17 cellular contexts compared by ENCODE assay signal in genomic region chr10:77231884-77232283, GRCh38.
"Had no signal": no experiment of that assay in that cellular context is flagged by ENCODE, and none has a peak within 500 bp of the region (broad histone marks: within the 10 kb centered on the region; RNA-seq: fewer than 3 reads in every experiment).

No MANE protein-coding gene starts in this region.

- H3K4me3 Mint-ChIP-seq: nephron progenitor cell had no signal

- H3K9me3 ChIP-seq: ascending aorta, breast epithelium, right atrium auricular region, tibial nerve, vagina had no signal

- H3K4me1 ChIP-seq: breast epithelium, right atrium auricular region, tibial nerve, vagina had no signal

- H3K36me3 ChIP-seq: ascending aorta, breast epithelium, right atrium auricular region, tibial nerve, vagina had no signal

- ATAC-seq: activated CD4-positive, CD25-positive, alpha-beta regulatory T cell treated with anti-CD3 and anti-CD28 coated beads, Interleukin-2, amount 50 U/mL, for 24 hours had no signal

- H3K27ac ChIP-seq: ascending aorta, breast epithelium, epithelial cell of prostate, right atrium auricular region, tibial nerve, vagina had no signal

- DNase-seq: activated naive CD4-positive, alpha-beta T cell treated with Interleukin-2 at 50 U/mL for 16 hours; activated T-cell treated with anti-CD3 and anti-CD28 coated beads for 4 hours; head of caudate nucleus; mesendoderm; nephron progenitor cell; occipital lobe; stimulated activated CD4-positive, alpha-beta T cell treated with anti-CD3 and anti-CD28 coated beads, Interleukin-4, amount 100 ng/mL, for 1 hour; stimulated activated naive CD4-positive, alpha-beta T cell treated with Interleukin-2 at 50 U/mL for 16 hours; substantia nigra had no signal

- H3K27me3 ChIP-seq: ascending aorta, breast epithelium, right atrium auricular region, tibial nerve, vagina had no signal

- H3K4me1 Mint-ChIP-seq: nephron progenitor cell had no signal

- H3K4me3 ChIP-seq: ascending aorta, breast epithelium, right atrium auricular region, tibial nerve, vagina had no signal

- H3K27ac Mint-ChIP-seq: nephron progenitor cell, progenitor cell of endocrine pancreas had no signal
